In the genomic region with DNA sequence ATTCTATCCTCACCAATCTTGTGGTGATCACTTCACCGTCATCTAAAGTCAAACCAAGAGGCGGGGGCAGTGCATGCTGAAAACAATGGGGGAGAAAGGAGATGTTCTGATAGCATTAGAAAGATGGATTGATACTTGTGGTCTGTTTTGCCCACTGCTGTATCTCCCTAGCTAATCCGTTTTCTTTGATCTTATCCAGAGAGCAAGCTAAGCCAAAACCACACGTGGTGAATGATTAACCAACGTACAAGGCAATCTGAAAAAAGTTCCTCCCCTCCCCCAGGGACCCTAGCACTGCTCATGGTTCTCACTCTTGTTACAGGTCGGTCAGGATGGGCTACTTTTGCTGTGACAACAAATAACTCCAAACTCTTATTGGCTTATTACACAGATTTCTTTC, we compare ENCODE assay signal across 10 cellular contexts.
DNase-seq lines count a peak whose midpoint lies in the region; ATAC-seq and TF ChIP-seq lines count a peak whose summit lies in the region.
"Had no signal": no experiment of that assay in that cellular context is flagged by ENCODE, and none has a peak within 500 bp of the region (broad histone marks: within the 10 kb centered on the region; RNA-seq: fewer than 3 reads in every experiment).

No MANE protein-coding gene starts in this region.

- DNase-seq in activated T-cell treated with anti-CD3 and anti-CD28 coated beads for 48 hours (ENCODE audit: low read depth) (peak; percentile 24), NB4 (ENCODE audit: low read depth) (peak; percentile 48), glomerular visceral epithelial cell (ENCODE audit: extremely low spot score) (peak; percentile 21), NCI-H187 (lab: John Stamatoyannopoulos, UW) (no peak), RPMI8226 (no peak)
- DNase-seq in activated T-cell treated with anti-CD3 and anti-CD28 coated beads, Interleukin-2, amount 50 U/mL, for 1 hour: no peak
- peak; percentile 50 for DNase-seq in stimulated activated CD8-positive, alpha-beta memory T cell treated with anti-CD3 and anti-CD28 coated beads, Interleukin-4, amount 100 ng/mL, for 48 hours
- DNase-seq: body of pancreas, GDM1 had no signal

- ATAC-seq in HG02840 (IDR thresholded peaks at IDR 0.05; ENCODE audit: low FRiP score, unreplicated experiment): no peak
- ATAC-seq: body of pancreas had no signal

- no peak for TF ChIP-seq POLR2A in NB4 (IDR thresholded peaks at IDR 0.05; ENCODE audit: extremely low read depth, insufficient read length)

- H3K4me3 ChIP-seq in NB4 (ENCODE audit: low read depth, low read length): no peak overlapping the region
- H3K4me3 ChIP-seq: body of pancreas had no signal

- no peak for TF ChIP-seq CTCF in NB4 (IDR thresholded peaks at IDR 0.05; ENCODE audit: low read depth, low read length)

Comparison
In these comparisons a context has a peak if more than half of its experiments do, and no peak if none do; other contexts are left out.
1. DNase-seq: peak in activated T-cell treated with anti-CD3 and anti-CD28 coated beads for 48 hours (single experiment), NB4 (single experiment), glomerular visceral epithelial cell (single experiment) and stimulated activated CD8-positive, alpha-beta memory T cell treated with anti-CD3 and anti-CD28 coated beads, Interleukin-4, amount 100 ng/mL, for 48 hours (single experiment); none in activated T-cell treated with anti-CD3 and anti-CD28 coated beads, Interleukin-2, amount 50 U/mL, for 1 hour (single experiment), NCI-H187 (0 of 2) and RPMI8226 (single experiment).